In the genomic region with DNA sequence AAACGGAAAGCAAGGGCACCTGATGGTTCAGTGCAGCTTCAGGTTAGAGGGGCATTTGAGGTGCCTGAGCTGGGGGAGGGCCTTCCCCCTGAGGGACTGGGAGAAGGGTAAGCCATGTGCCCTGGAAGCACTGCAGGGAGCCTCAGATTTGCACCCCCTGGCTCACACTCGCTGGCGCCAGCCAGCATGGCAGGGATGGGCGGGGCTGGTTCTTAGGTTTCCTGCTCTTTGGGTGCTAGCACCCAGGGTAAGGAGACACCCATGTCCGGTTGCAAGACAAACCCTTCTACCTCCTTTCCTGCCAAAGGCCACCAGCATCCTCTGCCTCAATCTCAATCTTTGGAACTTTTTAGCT, we compare ENCODE assay signal across 10 cellular contexts. TPM values are rescaled to one million over a fixed set of nuclear protein-coding genes. Genes with fewer than 3 reads are reported as not detected.
A peak's percentile ranks its signal among the peaks of the same experiment; 100 is the strongest.
DNase-seq lines count a peak whose midpoint lies in the region; ATAC-seq and TF ChIP-seq lines count a peak whose summit lies in the region.
"Had no signal": no experiment of that assay in that cellular context is flagged by ENCODE, and none has a peak within 500 bp of the region (broad histone marks: within the 10 kb centered on the region; RNA-seq: fewer than 3 reads in every experiment).

No MANE protein-coding gene starts in this region.

- no peaks in the 10 kb centered on the region for H3K9me3 Mint-ChIP-seq in activated T-cell treated with anti-CD3 and anti-CD28 coated beads, Interleukin-2, amount 50 U/mL, for 4 hours
- H3K9me3 Mint-ChIP-seq in naive thymus-derived CD8-positive, alpha-beta T cell = peaks cover 0 to 5% (median 0%) of the 10 kb centered on the region in 9 donors

- H3K27ac ChIP-seq in smooth muscle cell (ENCODE audit: low read depth) = no peak overlapping the region
- H3K27ac ChIP-seq: cardiac muscle cell, KMS-11 had no signal

- WGBS in smooth muscle cell (ENCODE audit: low lambda C conversion rate) = 89% methylated on average over 5 of the region's 5 CpGs

- no peak overlapping the region for H3K4me2 ChIP-seq in smooth muscle cell
- H3K4me2 ChIP-seq: KMS-11 had no signal

- TF ChIP-seq CTCF in BE2C (IDR thresholded peaks at IDR 0.05; ENCODE audit: low read depth, low read length) = no peak
- no peak for TF ChIP-seq CTCF in smooth muscle cell (IDR thresholded peaks at IDR 0.05; ENCODE audit: borderline replicate concordance, insufficient read depth, poor library complexity, severe bottlenecking)

- H3K4me1 ChIP-seq in BE2C (0 out of 2 replicates have a peak, but pooled peaks cover 4% of the 10 kb centered on the region), smooth muscle cell (ENCODE audit: low read depth) (peaks cover 13% of the 10 kb centered on the region)

- POLR2A ChIA-PET in naive thymus-derived CD8-positive, alpha-beta T cell (lab: Charles Lee) = interaction anchor here (0.6 to 18.5 kb wide), 19 partner anchors 5 to 804 kb away, joined by 3 to 1071 read pairs (median 4); partner anchors contain the start of genes CCDC47, CEP95, DCAF7 and DDX42

- H3K27me3 Mint-ChIP-seq in activated T-cell treated with anti-CD3 and anti-CD28 coated beads, Interleukin-2, amount 50 U/mL, for 4 hours (ENCODE audit: low read depth) = no peaks in the 10 kb centered on the region
- H3K27me3 Mint-ChIP-seq in naive thymus-derived CD8-positive, alpha-beta T cell = no peaks in the 10 kb centered on the region

- no peaks in the 10 kb centered on the region for H3F3A ChIP-seq in smooth muscle cell (ENCODE audit: low read depth)

- H3K9me3 ChIP-seq in BE2C (peaks cover 4% of the 10 kb centered on the region), smooth muscle cell (replicated peaks; ENCODE audit: low read depth) (no peaks in the 10 kb centered on the region)

- H3K4me3 ChIP-seq in BE2C (ENCODE audit: low read depth, low read length) = no peak overlapping the region
- H3K4me3 ChIP-seq in smooth muscle cell = no peak overlapping the region
- H3K4me3 ChIP-seq: cardiac muscle cell had no signal

- no peaks in the 10 kb centered on the region for H3K79me2 ChIP-seq in smooth muscle cell (ENCODE audit: low read depth)

- peaks cover 12% of the 10 kb centered on the region for H3K36me3 Mint-ChIP-seq in activated T-cell treated with anti-CD3 and anti-CD28 coated beads, Interleukin-2, amount 50 U/mL, for 4 hours (ENCODE audit: insufficient read depth)
- peaks cover 0 to 44% (median 14%) of the 10 kb centered on the region in 3 donors for H3K36me3 Mint-ChIP-seq in naive thymus-derived CD8-positive, alpha-beta T cell

- peaks cover 20% of the 10 kb centered on the region for H4K20me1 ChIP-seq in smooth muscle cell (ENCODE audit: low read depth)

- no peak overlapping the region for H2AFZ ChIP-seq in smooth muscle cell (ENCODE audit: low read depth)

- H3K9ac ChIP-seq in smooth muscle cell (ENCODE audit: low read depth) = no peak overlapping the region
- H3K9ac ChIP-seq: KMS-11 had no signal

- peak; percentile 17 for DNase-seq in CD1c-positive myeloid dendritic cell (ENCODE audit: extremely low spot score)
- peak; percentile 55 for DNase-seq in MV-4-11 (lab: John Stamatoyannopoulos, UW)
- DNase-seq in activated T-cell treated with anti-CD3 and anti-CD28 coated beads, Interleukin-2, amount 50 U/mL, for 4 hours = peak; percentile 46
- peak in 9 of 10 donors; percentile 44 to 84 (median 62) for DNase-seq in naive thymus-derived CD8-positive, alpha-beta T cell
- no peak for DNase-seq in EL
- DNase-seq in BE2C = no peak
- no peak for DNase-seq in COLO668 (lab: John Stamatoyannopoulos, UW; ENCODE audit: unreplicated experiment)
- no peak for DNase-seq in smooth muscle cell (lab: John Stamatoyannopoulos, UW; ENCODE audit: unreplicated experiment)

- H3K36me3 ChIP-seq in BE2C (peaks cover 10% of the 10 kb centered on the region), smooth muscle cell (ENCODE audit: low read depth) (no peaks in the 10 kb centered on the region)
- H3K36me3 ChIP-seq: cardiac muscle cell had no signal

- peak overlapping the region; percentile 87 for H3K4me3 Mint-ChIP-seq in activated T-cell treated with anti-CD3 and anti-CD28 coated beads, Interleukin-2, amount 50 U/mL, for 4 hours
- peak overlapping the region; percentile 90 to 98 (median 95) for H3K4me3 Mint-ChIP-seq in naive thymus-derived CD8-positive, alpha-beta T cell

- H3K27me3 ChIP-seq in BE2C (no peaks in the 10 kb centered on the region), smooth muscle cell (ENCODE audit: low read depth) (no peaks in the 10 kb centered on the region)
- H3K27me3 ChIP-seq: cardiac muscle cell had no signal

- H3K4me1 Mint-ChIP-seq in activated T-cell treated with anti-CD3 and anti-CD28 coated beads, Interleukin-2, amount 50 U/mL, for 4 hours (ENCODE audit: low read depth) = peaks cover 71% of the 10 kb centered on the region
- peaks cover 39 to 72% (median 64%) of the 10 kb centered on the region in 4 donors for H3K4me1 Mint-ChIP-seq in naive thymus-derived CD8-positive, alpha-beta T cell

- ATAC-seq in activated T-cell treated with anti-CD3 and anti-CD28 coated beads, Interleukin-2, amount 50 U/mL, for 4 hours = no peak
- peak; percentile 2 to 16 for ATAC-seq in naive thymus-derived CD8-positive, alpha-beta T cell

- H3K27ac Mint-ChIP-seq in naive thymus-derived CD8-positive, alpha-beta T cell = peak overlapping the region; percentile 88 to 99 (median 99)

RNA-seq across cellular contexts. Expression of gene LIMD2, which starts 2.3 kb away (rescaled TPM):
- total RNA-seq in activated T-cell treated with anti-CD3 and anti-CD28 coated beads, Interleukin-2, amount 50 U/mL, for 4 hours = 100 to 1,000 TPM; 119 to 169 (median 146) TPM
- total RNA-seq in naive thymus-derived CD8-positive, alpha-beta T cell = 100 to 1,000 TPM; 936 to 980 TPM
- 100 to 1,000 TPM; 390 to 700 (median 632) TPM for polyA plus RNA-seq in naive thymus-derived CD8-positive, alpha-beta T cell
- polyA plus RNA-seq in BE2C (2012; ENCODE audit: insufficient read depth, insufficient read length, low read depth) = 128 TPM
- 40.7 and 47.9 TPM in 2 replicates for total RNA-seq in smooth muscle cell
- polyA plus RNA-seq in smooth muscle cell = 110 and 124 TPM in 2 replicates

RNA-seq across cellular contexts. Expression of gene STRADA, which starts 39.4 kb away (rescaled TPM):
- 10 to 100 TPM; 35.8 to 37.7 (median 35.9) TPM for total RNA-seq in activated T-cell treated with anti-CD3 and anti-CD28 coated beads, Interleukin-2, amount 50 U/mL, for 4 hours
- 10 to 100 TPM; 57.0 to 57.1 TPM for total RNA-seq in naive thymus-derived CD8-positive, alpha-beta T cell
- 10 to 100 TPM; 17.8 to 24.5 (median 23.6) TPM for polyA plus RNA-seq in naive thymus-derived CD8-positive, alpha-beta T cell
- polyA plus RNA-seq in BE2C (2012; ENCODE audit: insufficient read depth, insufficient read length, low read depth) = 45.0 TPM
- 13.6 and 18.7 TPM in 2 replicates for total RNA-seq in smooth muscle cell
- polyA plus RNA-seq in smooth muscle cell = 26.8 and 27.7 TPM in 2 replicates

Comparison
In these comparisons a context has a peak if more than half of its experiments do, and no peak if none do; other contexts are left out.
1. DNase-seq: peak in CD1c-positive myeloid dendritic cell (single experiment), MV-4-11 (single experiment), activated T-cell treated with anti-CD3 and anti-CD28 coated beads, Interleukin-2, amount 50 U/mL, for 4 hours (single experiment) and naive thymus-derived CD8-positive, alpha-beta T cell (9 of 10); none in EL (single experiment), BE2C (single experiment), COLO668 (single experiment) and smooth muscle cell (single experiment).
2. ATAC-seq: peak in naive thymus-derived CD8-positive, alpha-beta T cell (2 of 2); none in activated T-cell treated with anti-CD3 and anti-CD28 coated beads, Interleukin-2, amount 50 U/mL, for 4 hours (0 of 2).
3. RNA of gene LIMD2, which starts 2.3 kb away (total RNA-seq): 936 to 980 TPM in naive thymus-derived CD8-positive, alpha-beta T cell; 119 to 169 TPM in activated T-cell treated with anti-CD3 and anti-CD28 coated beads, Interleukin-2, amount 50 U/mL, for 4 hours and 40.7 to 47.9 TPM in smooth muscle cell; every median in the first group is over 4 times any median in the second.